ENCODE assay signal across 35 cellular contexts in the genomic region with DNA sequence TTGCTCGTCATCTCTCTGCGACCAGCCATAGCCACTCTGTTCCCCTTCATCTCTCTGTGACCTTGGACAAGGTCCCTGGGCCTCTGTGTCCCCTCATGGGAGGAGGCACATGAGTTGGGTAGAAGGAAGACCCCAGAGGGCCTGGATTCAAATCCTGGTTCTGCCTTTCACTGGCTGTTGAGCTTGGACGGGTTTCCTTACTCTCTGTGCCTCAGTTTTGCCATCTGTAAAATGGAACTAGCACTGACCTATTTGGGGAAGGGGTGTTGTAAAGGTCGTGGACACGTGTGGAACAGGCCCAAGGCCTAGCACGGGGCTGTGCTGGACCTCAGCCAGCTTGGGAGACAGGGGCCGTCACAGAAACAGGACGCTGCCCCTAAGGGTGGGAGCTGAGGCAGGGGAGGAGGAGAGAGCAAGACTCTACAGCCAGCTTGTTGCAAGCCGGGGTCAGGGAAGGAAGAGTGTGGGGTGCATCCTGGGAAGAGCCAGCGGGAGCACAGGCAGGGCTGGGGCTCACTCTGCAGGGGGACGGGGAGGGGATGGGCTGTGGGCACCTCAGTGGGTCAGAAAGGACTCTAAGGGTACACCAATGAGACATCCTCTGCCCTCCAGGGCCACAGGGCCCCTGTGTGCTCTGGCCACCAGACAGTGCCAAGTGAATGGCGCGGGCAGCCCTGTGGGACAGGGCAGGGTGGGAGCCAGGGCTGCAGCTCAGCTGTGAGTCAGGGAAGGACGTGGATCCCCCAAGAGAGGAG. TPM values are rescaled to one million over a fixed set of nuclear protein-coding genes. Genes with fewer than 3 reads are reported as not detected.
"Had no signal": no experiment of that assay in that cellular context is flagged by ENCODE, and none has a peak within 500 bp of the region (broad histone marks: within the 10 kb centered on the region; RNA-seq: fewer than 3 reads in every experiment).

No MANE protein-coding gene starts in this region.

- H3K9ac ChIP-seq: parathyroid adenoma had no signal

- H3K4me3 ChIP-seq: cardiac muscle cell, coronary artery, dorsolateral prefrontal cortex, gastrocnemius medialis, mucosa of descending colon, right atrium auricular region, spleen, suprapubic skin, tibial artery, upper lobe of right lung had no signal

- H3K9me3 ChIP-seq: gastrocnemius medialis, mucosa of descending colon, right atrium auricular region, suprapubic skin, upper lobe of right lung had no signal

- H3K4me1 ChIP-seq: gastrocnemius medialis, parathyroid adenoma had no signal

- H3K79me2 ChIP-seq: parathyroid adenoma had no signal

- H3K36me3 Mint-ChIP-seq: brain; natural killer cell treated with Interleukin-12 subunit alpha and Interleukin-12 subunit beta and Interleukin-15 and Interleukin-18, amount 100 ng/mL, for 72 hours had no signal

- DNase-seq: activated CD4-positive, alpha-beta T cell treated with anti-CD3 and anti-CD28 coated beads for 48 hours; activated CD4-positive, alpha-beta T cell treated with anti-CD3 and anti-CD28 coated beads, Interleukin-2, amount 50 U/mL, for 48 hours; activated CD8-positive, alpha-beta memory T cell treated with anti-CD3 and anti-CD28 coated beads for 24 hours; activated effector memory CD4-positive, alpha-beta T cell treated with Interleukin-2 at 50 U/mL for 16 hours; activated naive CD4-positive, alpha-beta T cell treated with Interleukin-2 at 50 U/mL for 16 hours; aorta; cerebellar nuclear complex; dorsolateral prefrontal cortex; effector memory CD4-positive, alpha-beta T cell; erythroblast; gastrocnemius medialis; glutamatergic neuron; islet precursor cell; left cardiac atrium; left ventricle myocardium superior; mucosa of descending colon; spleen; stimulated activated naive CD4-positive, alpha-beta T cell; tibial artery; upper lobe of right lung; WERI-Rb-1 had no signal

- H3K27ac ChIP-seq: cardiac muscle cell, coronary artery, dorsolateral prefrontal cortex, gastrocnemius medialis, parathyroid adenoma, right atrium auricular region, spleen, suprapubic skin, tibial artery, upper lobe of right lung, WERI-Rb-1 had no signal

- H2AFZ ChIP-seq: parathyroid adenoma had no signal

- H3K9me3 Mint-ChIP-seq: natural killer cell treated with Interleukin-12 subunit alpha and Interleukin-12 subunit beta and Interleukin-15 and Interleukin-18, amount 100 ng/mL, for 72 hours had no signal

- H3K4me3 Mint-ChIP-seq: activated naive CD8-positive, alpha-beta T cell; brain; natural killer cell treated with Interleukin-12 subunit alpha and Interleukin-12 subunit beta and Interleukin-15 and Interleukin-18, amount 100 ng/mL, for 72 hours had no signal

- H3K36me3 ChIP-seq: cardiac muscle cell, gastrocnemius medialis, right atrium auricular region, spleen, suprapubic skin, tibial artery, upper lobe of right lung, WERI-Rb-1 had no signal

- H3K27me3 Mint-ChIP-seq: brain had no signal

- H3K27ac Mint-ChIP-seq: activated naive CD8-positive, alpha-beta T cell; natural killer cell treated with Interleukin-12 subunit alpha and Interleukin-12 subunit beta and Interleukin-15 and Interleukin-18, amount 100 ng/mL, for 72 hours had no signal

- ATAC-seq: activated CD4-positive, CD25-positive, alpha-beta regulatory T cell treated with anti-CD3 and anti-CD28 coated beads, Interleukin-2, amount 50 U/mL, for 24 hours; gastrocnemius medialis; left ventricle myocardium superior; mucosa of descending colon; natural killer cell treated with Interleukin-12 subunit alpha and Interleukin-12 subunit beta and Interleukin-15 and Interleukin-18, amount 100 ng/mL, for 72 hours; upper lobe of right lung had no signal

- H3K27me3 ChIP-seq: cardiac muscle cell, right atrium auricular region, upper lobe of right lung had no signal

RNA-seq across cellular contexts. Expression of a gene that starts 59.1 kb away (rescaled TPM):
- total RNA-seq: aorta; cardiac muscle cell; gastrocnemius medialis; left cardiac atrium; left ventricle myocardium superior; lung microvascular endothelial cell; mesenteric fat pad; mucosa of descending colon; myocyte; natural killer cell treated with Interleukin-12 subunit alpha and Interleukin-12 subunit beta and Interleukin-15 and Interleukin-18, amount 100 ng/mL, for 72 hours; pulmonary artery endothelial cell; spleen; T-helper 2 cell treated with Interferon-gamma antibody and Interleukin-4, amounts not matched to agents 100 ng/mL and 5 ng/mL, for 36 hours had no signal
- polyA plus RNA-seq: aorta, cardiac muscle cell, spleen had no signal
